Comparison of ENCODE assay signal across 1 cellular context in the genomic region with DNA sequence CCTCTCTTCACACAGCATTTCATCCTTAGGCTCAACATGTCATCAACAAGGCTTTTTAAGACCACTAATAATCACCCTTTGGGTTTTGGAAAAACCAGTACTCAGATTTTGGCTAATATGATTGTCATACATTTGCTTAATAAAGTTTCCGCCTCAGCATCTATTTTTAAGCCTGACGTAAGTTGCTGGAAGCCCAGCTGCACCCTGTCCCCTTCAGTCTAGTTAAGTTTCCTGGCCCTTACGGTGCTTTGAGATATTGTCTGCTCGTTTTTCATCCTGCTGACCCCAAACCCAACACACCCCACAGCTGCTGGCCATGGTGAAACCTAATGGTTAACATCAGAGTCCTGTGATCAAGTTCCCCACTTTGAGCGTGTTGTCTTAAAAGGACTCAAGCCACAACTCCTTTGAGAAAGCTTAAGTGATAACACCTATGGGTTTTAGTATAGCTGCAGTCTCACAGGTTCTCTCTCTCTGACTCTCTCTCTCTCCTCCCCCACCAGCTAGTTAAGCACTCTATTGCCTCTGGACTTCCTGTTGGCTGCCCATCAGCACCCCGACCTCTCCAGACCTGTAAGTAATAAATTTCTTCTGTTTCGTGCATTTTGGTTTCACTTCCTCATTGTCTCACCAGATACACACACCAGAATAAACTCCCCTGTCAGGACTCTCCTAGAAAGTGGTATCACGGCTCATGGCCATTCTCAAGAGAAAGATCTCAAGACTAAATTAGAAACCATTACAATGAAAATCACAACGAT.
TF ChIP-seq lines count a peak whose summit lies in the region.

No MANE protein-coding gene starts in this region.

TF ChIP-seq in K562, 482 proteins besides CTCF, POLR2A, EP300 and RAD21 (continued from another document):
- TF ChIP-seq, protein P1, sequence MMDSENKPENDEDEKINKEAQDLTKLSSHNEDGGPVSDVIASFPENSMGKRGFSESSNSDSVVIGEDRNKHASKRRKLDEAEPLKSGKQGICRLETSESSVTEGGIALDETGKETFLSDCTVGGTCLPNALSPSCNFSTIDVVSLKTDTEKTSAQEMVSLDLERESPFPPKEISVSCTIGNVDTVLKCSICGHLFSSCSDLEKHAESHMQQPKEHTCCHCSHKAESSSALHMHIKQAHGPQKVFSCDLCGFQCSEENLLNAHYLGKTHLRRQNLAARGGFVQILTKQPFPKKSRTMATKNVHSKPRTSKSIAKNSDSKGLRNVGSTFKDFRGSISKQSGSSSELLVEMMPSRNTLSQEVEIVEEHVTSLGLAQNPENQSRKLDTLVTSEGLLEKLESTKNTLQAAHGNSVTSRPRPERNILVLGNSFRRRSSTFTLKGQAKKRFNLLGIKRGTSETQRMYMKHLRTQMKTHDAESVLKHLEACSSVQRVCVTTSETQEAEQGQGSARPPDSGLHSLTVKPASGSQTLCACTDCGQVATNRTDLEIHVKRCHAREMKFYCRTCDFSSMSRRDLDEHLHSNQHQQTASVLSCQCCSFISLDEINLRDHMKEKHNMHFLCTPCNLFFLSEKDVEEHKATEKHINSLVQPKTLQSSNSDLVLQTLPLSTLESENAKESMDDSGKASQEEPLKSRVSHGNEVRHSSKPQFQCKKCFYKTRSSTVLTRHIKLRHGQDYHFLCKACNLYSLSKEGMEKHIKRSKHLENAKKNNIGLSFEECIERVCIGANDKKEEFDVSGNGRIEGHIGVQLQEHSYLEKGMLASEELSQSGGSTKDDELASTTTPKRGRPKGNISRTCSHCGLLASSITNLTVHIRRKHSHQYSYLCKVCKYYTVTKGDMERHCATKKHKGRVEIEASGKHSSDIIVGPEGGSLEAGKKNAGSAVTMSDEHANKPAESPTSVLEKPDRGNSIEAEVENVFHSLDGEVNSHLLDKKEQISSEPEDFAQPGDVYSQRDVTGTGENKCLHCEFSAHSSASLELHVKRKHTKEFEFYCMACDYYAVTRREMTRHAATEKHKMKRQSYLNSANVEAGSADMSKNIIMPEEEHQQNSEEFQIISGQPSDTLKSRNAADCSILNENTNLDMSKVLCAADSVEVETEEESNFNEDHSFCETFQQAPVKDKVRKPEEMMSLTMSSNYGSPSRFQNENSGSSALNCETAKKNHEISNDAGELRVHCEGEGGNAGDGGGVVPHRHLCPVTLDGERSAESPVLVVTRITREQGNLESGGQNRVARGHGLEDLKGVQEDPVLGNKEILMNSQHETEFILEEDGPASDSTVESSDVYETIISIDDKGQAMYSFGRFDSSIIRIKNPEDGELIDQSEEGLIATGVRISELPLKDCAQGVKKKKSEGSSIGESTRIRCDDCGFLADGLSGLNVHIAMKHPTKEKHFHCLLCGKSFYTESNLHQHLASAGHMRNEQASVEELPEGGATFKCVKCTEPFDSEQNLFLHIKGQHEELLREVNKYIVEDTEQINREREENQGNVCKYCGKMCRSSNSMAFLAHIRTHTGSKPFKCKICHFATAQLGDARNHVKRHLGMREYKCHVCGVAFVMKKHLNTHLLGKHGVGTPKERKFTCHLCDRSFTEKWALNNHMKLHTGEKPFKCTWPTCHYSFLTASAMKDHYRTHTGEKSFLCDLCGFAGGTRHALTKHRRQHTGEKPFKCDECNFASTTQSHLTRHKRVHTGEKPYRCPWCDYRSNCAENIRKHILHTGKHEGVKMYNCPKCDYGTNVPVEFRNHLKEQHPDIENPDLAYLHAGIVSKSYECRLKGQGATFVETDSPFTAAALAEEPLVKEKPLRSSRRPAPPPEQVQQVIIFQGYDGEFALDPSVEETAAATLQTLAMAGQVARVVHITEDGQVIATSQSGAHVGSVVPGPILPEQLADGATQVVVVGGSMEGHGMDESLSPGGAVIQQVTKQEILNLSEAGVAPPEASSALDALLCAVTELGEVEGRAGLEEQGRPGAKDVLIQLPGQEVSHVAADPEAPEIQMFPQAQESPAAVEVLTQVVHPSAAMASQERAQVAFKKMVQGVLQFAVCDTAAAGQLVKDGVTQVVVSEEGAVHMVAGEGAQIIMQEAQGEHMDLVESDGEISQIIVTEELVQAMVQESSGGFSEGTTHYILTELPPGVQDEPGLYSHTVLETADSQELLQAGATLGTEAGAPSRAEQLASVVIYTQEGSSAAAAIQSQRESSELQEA (IDR thresholded peaks at IDR 0.05; ENCODE audit: low read depth): no peak
- TF ChIP-seq PYGO2 (tag; IDR thresholded peaks at IDR 0.05): no peak
- no peak for TF ChIP-seq ZSCAN29 (IDR thresholded peaks at IDR 0.05)
- no peak for TF ChIP-seq NBN (IDR thresholded peaks at IDR 0.05; ENCODE audit: low read depth)
- TF ChIP-seq, protein P2, sequence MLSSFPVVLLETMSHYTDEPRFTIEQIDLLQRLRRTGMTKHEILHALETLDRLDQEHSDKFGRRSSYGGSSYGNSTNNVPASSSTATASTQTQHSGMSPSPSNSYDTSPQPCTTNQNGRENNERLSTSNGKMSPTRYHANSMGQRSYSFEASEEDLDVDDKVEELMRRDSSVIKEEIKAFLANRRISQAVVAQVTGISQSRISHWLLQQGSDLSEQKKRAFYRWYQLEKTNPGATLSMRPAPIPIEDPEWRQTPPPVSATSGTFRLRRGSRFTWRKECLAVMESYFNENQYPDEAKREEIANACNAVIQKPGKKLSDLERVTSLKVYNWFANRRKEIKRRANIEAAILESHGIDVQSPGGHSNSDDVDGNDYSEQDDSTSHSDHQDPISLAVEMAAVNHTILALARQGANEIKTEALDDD (IDR thresholded peaks at IDR 0.05): 0 out of 2 replicates have a peak, but pooled peaks have one; percentile 24
- no peak for TF ChIP-seq XRCC5 (IDR thresholded peaks at IDR 0.05; ENCODE audit: low read depth, low read length)
- TF ChIP-seq ZNF586 (CRISPR knock-in tag; conservative IDR thresholded peaks at IDR 0.05): no peak
